ENCODE assay signal across 17 cellular contexts in the genomic region with DNA sequence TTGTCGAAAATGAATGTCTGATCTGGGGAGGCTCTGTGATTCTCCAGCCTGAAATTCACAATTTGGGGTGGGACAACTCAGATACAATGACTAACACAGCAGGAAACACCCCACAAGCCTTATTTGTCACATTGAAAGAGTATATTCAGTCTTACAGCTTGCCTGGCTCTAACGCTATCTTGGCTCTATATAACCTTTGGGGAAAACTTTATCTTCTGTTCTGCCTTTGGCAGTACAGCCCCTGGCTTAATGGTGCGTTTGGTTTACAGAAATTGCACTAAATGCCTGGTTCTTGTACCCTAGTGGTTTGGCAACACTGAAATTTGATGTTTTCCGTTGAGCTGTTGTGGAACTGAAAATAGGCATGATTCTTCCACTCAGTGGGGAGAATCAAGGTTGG.
DNase-seq lines count a peak whose midpoint lies in the region; ATAC-seq and TF ChIP-seq lines count a peak whose summit lies in the region.
"Had no signal": no experiment of that assay in that cellular context is flagged by ENCODE, and none has a peak within 500 bp of the region (broad histone marks: within the 10 kb centered on the region; RNA-seq: fewer than 3 reads in every experiment).

No MANE protein-coding gene starts in this region.

- DNase-seq in Right ventricle myocardium superior: no peak
- no peak for DNase-seq in right atrium auricular region (ENCODE audit: low spot score)
- DNase-seq in adipocyte (ENCODE audit: low read depth): no peak
- DNase-seq in left ventricle myocardium superior: no peak
- no peak for DNase-seq in osteoblast (ENCODE audit: insufficient read length, low spot score, missing footprints)
- DNase-seq in SHP77 treated with DMSO at 0.1 percent for 48 hours (lab: John Stamatoyannopoulos, UW): no peak
- DNase-seq in NCI-H526 treated with DMSO at 0.1 percent for 48 hours (lab: John Stamatoyannopoulos, UW): no peak
- no peak for DNase-seq in activated CD4-positive, alpha-beta T cell treated with anti-CD3 and anti-CD28 coated beads, Interleukin-2, amount 10 ng/mL, durations not matched to agents 7 days and 5 days
- DNase-seq: 8988T; CD4-positive, alpha-beta memory T cell; DMS79 treated with DMSO at 0.1 percent for 48 hours; GF-D8; GOT3; H9; IMR-90 had no signal

- H3K4me1 Mint-ChIP-seq in activated CD4-positive, alpha-beta T cell treated with anti-CD3 and anti-CD28 coated beads, Interleukin-2, amount 10 ng/mL, durations not matched to agents 7 days and 5 days: no peaks in the 10 kb centered on the region
- H3K4me1 Mint-ChIP-seq: CD14-positive monocyte; CD4-positive, alpha-beta memory T cell had no signal

- CTCF ChIA-PET in activated CD4-positive, alpha-beta T cell treated with anti-CD3 and anti-CD28 coated beads, Interleukin-2, amount 10 ng/mL, durations not matched to agents 7 days and 5 days (lab: Charles Lee): interaction anchor here (1.1 to 1.3 kb wide), 2 partner anchors 11 to 96 kb away, joined by 3 to 4 read pairs; no protein-coding TSS in a partner anchor

- intact Hi-C loops in Right ventricle myocardium superior (cut with DNase I) (no loop called here), left ventricle myocardium superior (cut with micrococcal nuclease) (no loop called here)

- no peaks in the 10 kb centered on the region for H4K20me1 ChIP-seq in osteoblast (ENCODE audit: insufficient read depth, low read length)
- H4K20me1 ChIP-seq: BLaER1 had no signal

- H3K27ac ChIP-seq in right atrium auricular region: no peak overlapping the region
- no peak overlapping the region for H3K27ac ChIP-seq in osteoblast (ENCODE audit: low read depth, low read length)
- H3K27ac ChIP-seq: BLaER1 had no signal

- H3K36me3 ChIP-seq in right atrium auricular region (no peaks in the 10 kb centered on the region), adipocyte (ENCODE audit: control insufficient read depth, insufficient read depth, low read length, severe bottlenecking) (no peaks in the 10 kb centered on the region), osteoblast (ENCODE audit: insufficient read depth, low read length) (no peaks in the 10 kb centered on the region)
- H3K36me3 ChIP-seq: BLaER1 had no signal

- no peak overlapping the region for H3K4me2 ChIP-seq in osteoblast (ENCODE audit: insufficient read depth, low read length)
- H3K4me2 ChIP-seq: BLaER1 had no signal

- H3K27ac Mint-ChIP-seq in activated CD4-positive, alpha-beta T cell treated with anti-CD3 and anti-CD28 coated beads, Interleukin-2, amount 10 ng/mL, durations not matched to agents 7 days and 5 days: no peak overlapping the region
- H3K27ac Mint-ChIP-seq: CD14-positive monocyte; CD4-positive, alpha-beta memory T cell; H9 had no signal

- POLR2A ChIA-PET in activated CD4-positive, alpha-beta T cell treated with anti-CD3 and anti-CD28 coated beads, Interleukin-2, amount 10 ng/mL, durations not matched to agents 7 days and 5 days (lab: Charles Lee): no interaction called here

- H3K27me3 ChIP-seq in right atrium auricular region (no peaks in the 10 kb centered on the region), adipocyte (replicated peaks; ENCODE audit: control insufficient read depth, insufficient read depth, low read length) (no peaks in the 10 kb centered on the region), osteoblast (ENCODE audit: insufficient read depth, low read length) (no peaks in the 10 kb centered on the region)
- H3K27me3 ChIP-seq: BLaER1 had no signal

- no peak overlapping the region for H3K4me3 Mint-ChIP-seq in activated CD4-positive, alpha-beta T cell treated with anti-CD3 and anti-CD28 coated beads, Interleukin-2, amount 10 ng/mL, durations not matched to agents 7 days and 5 days
- H3K4me3 Mint-ChIP-seq: CD14-positive monocyte; CD4-positive, alpha-beta memory T cell; H9 had no signal

- H3K9me3 ChIP-seq in right atrium auricular region: no peaks in the 10 kb centered on the region
- H3K9me3 ChIP-seq in adipocyte (ENCODE audit: control insufficient read depth, low read length): no peaks in the 10 kb centered on the region
- no peaks in the 10 kb centered on the region for H3K9me3 ChIP-seq in osteoblast (ENCODE audit: low read depth, low read length)
- H3K9me3 ChIP-seq: BLaER1 had no signal

- H3K4me3 ChIP-seq in right atrium auricular region (no peak overlapping the region), adipocyte (ENCODE audit: low read length) (peak overlapping the region; percentile 46), osteoblast (ENCODE audit: insufficient read depth, low read length) (no peak overlapping the region)
- H3K4me3 ChIP-seq: BLaER1 had no signal

- TF ChIP-seq CTCF in right atrium auricular region (IDR thresholded peaks at IDR 0.05) (no peak), osteoblast (IDR thresholded peaks at IDR 0.05; ENCODE audit: extremely low read depth, low read depth, low read length) (no peak)

- H3K4me1 ChIP-seq in right atrium auricular region (no peaks in the 10 kb centered on the region), adipocyte (ENCODE audit: control insufficient read depth, insufficient read depth, low read length) (peaks cover 13% of the 10 kb centered on the region), osteoblast (ENCODE audit: insufficient read depth, low read length) (peaks cover 5% of the 10 kb centered on the region)
- H3K4me1 ChIP-seq: BLaER1 had no signal

- no peaks in the 10 kb centered on the region for H3K36me3 Mint-ChIP-seq in activated CD4-positive, alpha-beta T cell treated with anti-CD3 and anti-CD28 coated beads, Interleukin-2, amount 10 ng/mL, durations not matched to agents 7 days and 5 days (ENCODE audit: low read depth)
- H3K36me3 Mint-ChIP-seq: CD14-positive monocyte; CD4-positive, alpha-beta memory T cell had no signal

- ATAC-seq in Right ventricle myocardium superior (ENCODE audit: poor library complexity) (peak; percentile 80), left ventricle myocardium superior (peak; percentile 68)

- H3K9ac ChIP-seq in adipocyte (ENCODE audit: low read length): no peak overlapping the region
- H3K9ac ChIP-seq: BLaER1 had no signal

- H3K79me2 ChIP-seq in osteoblast (ENCODE audit: insufficient read depth, low read length): no peaks in the 10 kb centered on the region

- H3K9me3 Mint-ChIP-seq in activated CD4-positive, alpha-beta T cell treated with anti-CD3 and anti-CD28 coated beads, Interleukin-2, amount 10 ng/mL, durations not matched to agents 7 days and 5 days: peaks cover 3% of the 10 kb centered on the region
- H3K9me3 Mint-ChIP-seq: H9 had no signal

- H2AFZ ChIP-seq in osteoblast (ENCODE audit: low read length): peak overlapping the region; percentile 62

- no peaks in the 10 kb centered on the region for H3K27me3 Mint-ChIP-seq in activated CD4-positive, alpha-beta T cell treated with anti-CD3 and anti-CD28 coated beads, Interleukin-2, amount 10 ng/mL, durations not matched to agents 7 days and 5 days
